Comparison of ENCODE assay signal across 25 cellular contexts in genomic region chr12:83005534-83006197, GRCh38.
DNase-seq lines count a peak whose midpoint lies in the region; ATAC-seq lines count a peak whose summit lies in the region.
"Had no signal": no experiment of that assay in that cellular context is flagged by ENCODE, and none has a peak within 500 bp of the region (broad histone marks: within the 10 kb centered on the region; RNA-seq: fewer than 3 reads in every experiment).

No MANE protein-coding gene starts in this region.

- H3K27me3 ChIP-seq in neuronal stem cell (ENCODE audit: control insufficient read depth in 3 of 3, insufficient read depth in 3 of 3, low read depth in 1 of 3, low read length in 3 of 3): no peaks in the 10 kb centered on the region
- H3K27me3 ChIP-seq: MG63, SJSA1 had no signal

- H3K4me3 ChIP-seq in neuronal stem cell (ENCODE audit: low read length in 2 of 2): no peak overlapping the region
- H3K4me3 ChIP-seq: MG63, PC-9, SJSA1 had no signal

- H3K9me3 ChIP-seq in neuronal stem cell (replicated peaks in 1 of 2; ENCODE audit: control insufficient read depth in 2 of 2, insufficient read depth in 1 of 2, low read depth in 1 of 2, low read length in 2 of 2): peaks cover 13 to 60% of the 10 kb centered on the region in 2 donors

- ATAC-seq in GM18520 (IDR thresholded peaks at IDR 0.05; ENCODE audit: unreplicated experiment) (peak; percentile 49), HG02588 (IDR thresholded peaks at IDR 0.05; ENCODE audit: unreplicated experiment) (peak; percentile 46), HG03095 (IDR thresholded peaks at IDR 0.05; ENCODE audit: unreplicated experiment) (peak; percentile 68), GM18909 (IDR thresholded peaks at IDR 0.05; ENCODE audit: poor library complexity, unreplicated experiment) (no peak)
- ATAC-seq: CD8-positive, alpha-beta T cell; T-cell had no signal

- no peak overlapping the region for H2BK120ac ChIP-seq in neuronal stem cell (ENCODE audit: low read depth, low read length)

- H3K4me2 ChIP-seq in neuronal stem cell (ENCODE audit: insufficient read depth, low read length, poor library complexity, severe bottlenecking): no peak overlapping the region
- H3K4me2 ChIP-seq: PC-9 had no signal

- H2BK15ac ChIP-seq in neuronal stem cell (ENCODE audit: low read length): peak overlapping the region; percentile 35

- no CpG with 5 or more reads among the region's 6 CpGs for WGBS in neuronal stem cell (ENCODE audit: extremely low coverage in 2 of 2, insufficient read length in 2 of 2, insufficient replicate concordance in 1 of 2), 2 donors

- H4K8ac ChIP-seq in neuronal stem cell (ENCODE audit: low read depth, low read length): no peak overlapping the region

- no peak overlapping the region for H3K9ac ChIP-seq in neuronal stem cell (ENCODE audit: low read depth, low read length, poor library complexity)

- peaks cover 2% of the 10 kb centered on the region for H3K79me1 ChIP-seq in neuronal stem cell (ENCODE audit: low read depth, low read length)

- H2AFZ ChIP-seq in neuronal stem cell (ENCODE audit: low read length): no peak overlapping the region
- H2AFZ ChIP-seq: PC-9 had no signal

- H2AK5ac ChIP-seq in neuronal stem cell (ENCODE audit: low read depth, low read length): peak overlapping the region; percentile 41

- H3K18ac ChIP-seq in neuronal stem cell (ENCODE audit: low read length): peak overlapping the region; percentile 83

- no peak overlapping the region for H3K27ac ChIP-seq in neuronal stem cell (replicated peaks; ENCODE audit: low read length)
- H3K27ac ChIP-seq: PC-9, SJSA1 had no signal

- no peak overlapping the region for H3K14ac ChIP-seq in neuronal stem cell (ENCODE audit: low read length)

- peaks cover 6 to 58% of the 10 kb centered on the region in 2 donors for H3K36me3 ChIP-seq in neuronal stem cell (replicated peaks in 1 of 2; ENCODE audit: control insufficient read depth in 2 of 2, insufficient read depth in 2 of 2, low read length in 2 of 2)
- H3K36me3 ChIP-seq: MG63, SJSA1 had no signal

- no peak overlapping the region for H3K4ac ChIP-seq in neuronal stem cell (ENCODE audit: low read length)

- H2BK12ac ChIP-seq in neuronal stem cell (ENCODE audit: low read length): no peak overlapping the region

- DNase-seq in neuronal stem cell (ENCODE audit: low spot score): no peak
- DNase-seq in activated effector memory CD4-positive, alpha-beta T cell treated with Interleukin-2 at 50 U/mL for 16 hours: no peak
- no peak for DNase-seq in amygdala (lab: John Stamatoyannopoulos, UW)
- DNase-seq: C1 segment of cervical spinal cord; Caco-2; CD8-positive, alpha-beta T cell; DMS 273 treated with DMSO at 0.1 percent for 48 hours; DMS79; EL; GDM1; KBM-7; MG63; NCI-H1105 treated with DMSO at 0.1 percent for 48 hours; NCI-H146; NCI-H2029; NCI-H446 treated with DMSO at 0.1 percent for 48 hours; NCI-H82; PC-9; Right ventricle myocardium superior; T-cell had no signal

- no peak overlapping the region for H3K23ac ChIP-seq in neuronal stem cell (ENCODE audit: low read depth, low read length, poor library complexity)

- H3K4me1 ChIP-seq in neuronal stem cell (ENCODE audit: control insufficient read depth in 2 of 2, insufficient read depth in 1 of 2, low read depth in 1 of 2, low read length in 2 of 2): no peaks in the 10 kb centered on the region
- H3K4me1 ChIP-seq: Caco-2, SJSA1 had no signal

- H2BK5ac ChIP-seq in neuronal stem cell (ENCODE audit: low read length): no peak overlapping the region

- peak overlapping the region; percentile 75 for H4K91ac ChIP-seq in neuronal stem cell (ENCODE audit: low read depth, low read length, poor library complexity)
